Comparison of ENCODE assay signal across 16 cellular contexts in genomic region chr4:19693949-19694597, GRCh38.
DNase-seq lines count a peak whose midpoint lies in the region; ATAC-seq and TF ChIP-seq lines count a peak whose summit lies in the region.
"Had no signal": no experiment of that assay in that cellular context is flagged by ENCODE, and none has a peak within 500 bp of the region (broad histone marks: within the 10 kb centered on the region; RNA-seq: fewer than 3 reads in every experiment).

No MANE protein-coding gene starts in this region.

- TF ChIP-seq CTCF in heart right ventricle (IDR thresholded peaks at IDR 0.05) (no peak), osteoblast (IDR thresholded peaks at IDR 0.05; ENCODE audit: extremely low read depth, low read depth, low read length) (no peak)

- H3K27ac ChIP-seq in SJCRH30 (peak overlapping the region; percentile 36), heart right ventricle (peak overlapping the region in 7 of 10 donors; percentile 25 to 71 (median 44)), osteoblast (ENCODE audit: low read depth, low read length) (no peak overlapping the region)
- H3K27ac ChIP-seq: suprapubic skin had no signal

- peak overlapping the region; percentile 81 for H2AFZ ChIP-seq in osteoblast (ENCODE audit: low read length)

- peak in 7 of 8 donors; percentile 41 to 87 (median 77) for ATAC-seq in heart right ventricle
- no peak for ATAC-seq in GM18519 (IDR thresholded peaks at IDR 0.05; ENCODE audit: low FRiP score, unreplicated experiment)
- no peak for ATAC-seq in stimulated activated naive CD8-positive, alpha-beta T cell treated with anti-CD3 and anti-CD28 coated beads, Interleukin-15, Interleukin-2, amounts not matched to agents 100 U/mL and 50 U/mL, for 24 hours
- ATAC-seq: activated CD8-positive, alpha-beta T cell treated with anti-CD3 and anti-CD28 coated beads, Interleukin-2, amount 10 ng/mL, durations not matched to agents 7 days and 5 days; K562 had no signal

- DNase-seq in H7, result peak; percentile 4
- DNase-seq in SJCRH30, result peak; percentile 69 to 83
- DNase-seq in heart right ventricle, result peak in 1 of 2 donors; percentile 29
- no peak for DNase-seq in osteoblast (ENCODE audit: insufficient read length, low spot score, missing footprints)
- DNase-seq in GM19240 (ENCODE audit: insufficient read length, low spot score), result no peak
- no peak for DNase-seq in stimulated activated naive CD8-positive, alpha-beta T cell treated with anti-CD3 and anti-CD28 coated beads, Interleukin-15, Interleukin-2, amounts not matched to agents 100 U/mL and 50 U/mL, for 24 hours
- no peak for DNase-seq in stimulated activated CD4-positive, alpha-beta T cell treated with anti-CD3 and anti-CD28 coated beads, Interleukin-12 subunit alpha, Interleukin-12 subunit beta, amount 100 ng/mL, for 4 hours
- DNase-seq: activated CD8-positive, alpha-beta T cell treated with anti-CD3 and anti-CD28 coated beads, Interleukin-2, amount 10 ng/mL, durations not matched to agents 7 days and 5 days; activated naive CD4-positive, alpha-beta T cell treated with anti-CD3 and anti-CD28 coated beads for 36 hours; CD8-positive, alpha-beta memory T cell; central memory CD4-positive, alpha-beta T cell; NCI-H2107; sigmoid colon had no signal

- no peaks in the 10 kb centered on the region for H4K20me1 ChIP-seq in osteoblast (ENCODE audit: insufficient read depth, low read length)

- 29 to 34% methylated on average over 6 of the region's 6 CpGs for WGBS in heart right ventricle, 2 donors

- no peak overlapping the region for H3K4me3 ChIP-seq in H7 (ENCODE audit: insufficient read depth, low read depth, low read length)
- no peak overlapping the region for H3K4me3 ChIP-seq in SJCRH30
- H3K4me3 ChIP-seq in heart right ventricle, result no peak overlapping the region
- no peak overlapping the region for H3K4me3 ChIP-seq in osteoblast (ENCODE audit: insufficient read depth, low read length)
- H3K4me3 ChIP-seq: K562, sigmoid colon, suprapubic skin had no signal

- H3K4me1 ChIP-seq in SJCRH30, result peaks cover 10% of the 10 kb centered on the region
- peaks cover 0 to 20% (median 5%) of the 10 kb centered on the region in 9 donors for H3K4me1 ChIP-seq in heart right ventricle
- peaks cover 5% of the 10 kb centered on the region for H3K4me1 ChIP-seq in osteoblast (ENCODE audit: insufficient read depth, low read length)
- H3K4me1 ChIP-seq: suprapubic skin had no signal

- intact Hi-C loops in heart right ventricle (cut with DNase I), result no loop called here

- H3K27me3 ChIP-seq in H7 (ENCODE audit: control insufficient read depth, insufficient read depth, low read length), result no peaks in the 10 kb centered on the region
- H3K27me3 ChIP-seq in SJCRH30, result no peaks in the 10 kb centered on the region
- no peaks in the 10 kb centered on the region for H3K27me3 ChIP-seq in heart right ventricle
- no peaks in the 10 kb centered on the region for H3K27me3 ChIP-seq in osteoblast (ENCODE audit: insufficient read depth, low read length)
- H3K27me3 ChIP-seq: sigmoid colon, suprapubic skin had no signal

- H3K36me3 ChIP-seq in H7 (replicated peaks; ENCODE audit: control insufficient read depth, insufficient read depth, low read length) (no peaks in the 10 kb centered on the region), SJCRH30 (no peaks in the 10 kb centered on the region), heart right ventricle (no peaks in the 10 kb centered on the region), osteoblast (ENCODE audit: insufficient read depth, low read length) (no peaks in the 10 kb centered on the region)
- H3K36me3 ChIP-seq: sigmoid colon, suprapubic skin had no signal

- peak overlapping the region; percentile 24 for H3K4me2 ChIP-seq in osteoblast (ENCODE audit: insufficient read depth, low read length)

- no peaks in the 10 kb centered on the region for H3K79me2 ChIP-seq in osteoblast (ENCODE audit: insufficient read depth, low read length)

- H3K9me3 ChIP-seq in SJCRH30 (replicated peaks) (no peaks in the 10 kb centered on the region), heart right ventricle (peaks cover 0 to 12% (median 0%) of the 10 kb centered on the region in 11 donors), osteoblast (ENCODE audit: low read depth, low read length) (no peaks in the 10 kb centered on the region)
- H3K9me3 ChIP-seq: sigmoid colon, suprapubic skin had no signal

Comparison
In these comparisons a context has a peak if more than half of its experiments do, and no peak if none do; other contexts are left out.
1. DNase-seq: peak in H7 (single experiment) and SJCRH30 (2 of 2); none in osteoblast (single experiment), GM19240 (single experiment), stimulated activated naive CD8-positive, alpha-beta T cell treated with anti-CD3 and anti-CD28 coated beads, Interleukin-15, Interleukin-2, amounts not matched to agents 100 U/mL and 50 U/mL, for 24 hours (single experiment) and stimulated activated CD4-positive, alpha-beta T cell treated with anti-CD3 and anti-CD28 coated beads, Interleukin-12 subunit alpha, Interleukin-12 subunit beta, amount 100 ng/mL, for 4 hours (single experiment).
2. ATAC-seq: peak in heart right ventricle (7 of 8); none in GM18519 (single experiment) and stimulated activated naive CD8-positive, alpha-beta T cell treated with anti-CD3 and anti-CD28 coated beads, Interleukin-15, Interleukin-2, amounts not matched to agents 100 U/mL and 50 U/mL, for 24 hours (single experiment).